ENCODE assay signal across 20 cellular contexts in the genomic region with DNA sequence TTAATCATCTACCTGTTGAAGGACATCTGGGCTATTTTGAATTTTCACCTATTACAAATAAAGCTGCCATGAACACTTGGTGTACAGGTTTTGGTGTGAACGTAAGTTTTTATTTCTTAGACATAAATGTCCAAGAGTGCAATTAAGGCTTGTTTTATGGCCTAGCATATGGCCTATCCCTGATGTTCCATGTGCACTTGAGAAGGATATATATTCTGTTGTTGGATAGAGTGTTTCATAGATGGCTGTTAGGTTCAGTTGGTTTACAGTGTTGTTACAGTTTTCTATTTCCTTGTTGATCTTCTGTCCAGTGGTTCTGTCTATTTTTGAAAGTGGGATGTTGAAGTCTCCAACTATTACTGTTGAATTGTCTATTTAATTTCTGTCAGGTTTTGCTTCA.
DNase-seq lines count a peak whose midpoint lies in the region; ATAC-seq, FAIRE-seq and TF ChIP-seq lines count a peak whose summit lies in the region.
"Had no signal": no experiment of that assay in that cellular context is flagged by ENCODE, and none has a peak within 500 bp of the region (broad histone marks: within the 10 kb centered on the region; RNA-seq: fewer than 3 reads in every experiment).

No MANE protein-coding gene starts in this region.

- ATAC-seq in left colon (peak; percentile 71), GM19351 (IDR thresholded peaks at IDR 0.05; ENCODE audit: unreplicated experiment) (no peak)
- ATAC-seq: A549; CD8-positive, alpha-beta T cell; GM12878 had no signal

- TF ChIP-seq CTCF in D721Med (IDR thresholded peaks at IDR 0.05; ENCODE audit: insufficient read depth, missing control alignments) = no peak

- intact Hi-C loops in left colon (cut with DNase I, micrococcal nuclease) = loop anchor here in 1 of 2 donors (5.0 kb wide), 2 partner anchors 133 to 242 kb away; no protein-coding TSS in a partner anchor

- DNase-seq in DMS 273 (lab: John Stamatoyannopoulos, UW; ENCODE audit: unreplicated experiment) = peak; percentile 38
- no peak for DNase-seq in DMS 273 treated with DMSO at 0.1 percent for 48 hours (lab: John Stamatoyannopoulos, UW)
- no peak for DNase-seq in D721Med (ENCODE audit: insufficient read length, low spot score)
- DNase-seq in left colon = no peak
- DNase-seq in NCI-H510A treated with DMSO at 0.1 percent for 48 hours (lab: John Stamatoyannopoulos, UW) = no peak
- DNase-seq: AML-193; Caco-2; Calu3; CD4-positive, alpha-beta T cell; CD8-positive, alpha-beta T cell; DMS53; DMS79; DND-41; EL; GDM1 had no signal

- peak; percentile 21 for FAIRE-seq in D721Med (lab: Jason Lieb, UNC)
- FAIRE-seq: A549, GM12878, GM12892, GM18507 had no signal
